Comparison of ENCODE assay signal across 23 cellular contexts in genomic region chr2:178119181-178119922, GRCh38. TPM values are rescaled to one million over a fixed set of nuclear protein-coding genes. Genes with fewer than 3 reads are reported as not detected.
"Had no signal": no experiment of that assay in that cellular context is flagged by ENCODE, and none has a peak within 500 bp of the region (broad histone marks: within the 10 kb centered on the region; RNA-seq: fewer than 3 reads in every experiment).

No MANE protein-coding gene starts in this region.

- H3K27ac ChIP-seq: breast epithelium, dorsolateral prefrontal cortex, foreskin keratinocyte, tibial artery had no signal

- H3K9me3 ChIP-seq: breast epithelium, tibial artery had no signal

- H3K36me3 ChIP-seq: breast epithelium had no signal

- DNase-seq: activated CD4-positive, alpha-beta T cell treated with anti-CD3 and anti-CD28 coated beads, Interleukin-2, amount 10 ng/mL, durations not matched to agents 24 days and 14 days; activated CD4-positive, CD25-positive, alpha-beta regulatory T cell; activated CD8-positive, alpha-beta T cell treated with anti-CD3 and anti-CD28 coated beads, Interleukin-2, amount 10 ng/mL, durations not matched to agents 7 days and 5 days; activated naive CD4-positive, alpha-beta T cell treated with anti-CD3 and anti-CD28 coated beads, Interleukin-2, amount 10 ng/mL, durations not matched to agents 7 days and 5 days; activated naive CD8-positive, alpha-beta T cell treated with anti-CD3 and anti-CD28 coated beads, Interleukin-2, amount 50 U/mL, for 24 hours; activated T-cell treated with anti-CD3 and anti-CD28 coated beads, Interleukin-2, amount 50 U/mL, for 24 hours; aorta; endodermal cell; foreskin keratinocyte; hippocampal formation; left colon; midbrain; nephron progenitor cell; occipital lobe; stimulated activated CD4-positive, alpha-beta T cell treated with anti-CD3 and anti-CD28 coated beads, Interleukin-2, amount 100 ng/mL, for 24 hours; stimulated activated naive CD8-positive, alpha-beta T cell treated with anti-CD3 and anti-CD28 coated beads, Interleukin-15, Interleukin-2, amounts not matched to agents 100 U/mL and 50 U/mL, for 24 hours; substantia nigra; T-helper 1 cell; T1000; tibial artery had no signal

- ATAC-seq: activated CD8-positive, alpha-beta T cell treated with anti-CD3 and anti-CD28 coated beads, Interleukin-2, amount 10 ng/mL, durations not matched to agents 7 days and 5 days; activated naive CD8-positive, alpha-beta T cell treated with anti-CD3 and anti-CD28 coated beads, Interleukin-2, amount 50 U/mL, for 24 hours; foreskin keratinocyte; left colon; stimulated activated naive CD8-positive, alpha-beta T cell treated with anti-CD3 and anti-CD28 coated beads, Interleukin-15, Interleukin-2, amounts not matched to agents 100 U/mL and 50 U/mL, for 24 hours had no signal

- H3K4me3 ChIP-seq: breast epithelium, dorsolateral prefrontal cortex, lung, tibial artery had no signal

- H3K27me3 ChIP-seq: breast epithelium, dorsolateral prefrontal cortex, foreskin keratinocyte, tibial artery had no signal

- H3K4me1 ChIP-seq: breast epithelium, foreskin keratinocyte had no signal

RNA-seq across cellular contexts. Expression of gene PDE11A, which starts 46.8 kb away (rescaled TPM):
- total RNA-seq: activated CD4-positive, alpha-beta T cell treated with anti-CD3 and anti-CD28 coated beads, Interleukin-2, amount 10 ng/mL, durations not matched to agents 24 days and 14 days; activated CD8-positive, alpha-beta T cell treated with anti-CD3 and anti-CD28 coated beads, Interleukin-2, amount 10 ng/mL, durations not matched to agents 7 days and 5 days had no signal
